In genomic region chr5:156119692-156120091, GRCh38 we compare ENCODE assay signal across 22 cellular contexts.
"Had no signal": no experiment of that assay in that cellular context is flagged by ENCODE, and none has a peak within 500 bp of the region (broad histone marks: within the 10 kb centered on the region; RNA-seq: fewer than 3 reads in every experiment).

No MANE protein-coding gene starts in this region.

- H3K27ac ChIP-seq: dorsolateral prefrontal cortex, epithelial cell of prostate, gastrocnemius medialis, lower lobe of right lung, neutrophil, parathyroid adenoma, right atrium auricular region, stomach, thyroid gland, vagina had no signal

- H3K27me3 ChIP-seq: gastrocnemius medialis, neutrophil, right atrium auricular region, stomach, thyroid gland, vagina had no signal

- H3K9me3 ChIP-seq: gastrocnemius medialis, lower lobe of right lung, neutrophil, right atrium auricular region, stomach, thyroid gland, vagina had no signal

- H2AFZ ChIP-seq: parathyroid adenoma had no signal

- H3K4me3 ChIP-seq: dorsolateral prefrontal cortex, gastrocnemius medialis, lower lobe of right lung, right atrium auricular region, smooth muscle cell, stomach, thyroid gland, vagina had no signal

- H3K36me3 ChIP-seq: gastrocnemius medialis, lower lobe of right lung, neutrophil, right atrium auricular region, stomach, thyroid gland, vagina had no signal

- DNase-seq: dorsolateral prefrontal cortex; effector CD4-positive, alpha-beta T cell; endodermal cell; foreskin fibroblast; gastrocnemius medialis; left ventricle myocardium superior; lower lobe of right lung; natural killer cell; stimulated activated CD4-positive, alpha-beta T cell treated with anti-CD3 and anti-CD28 coated beads, Interleukin-12 subunit alpha, Interleukin-12 subunit beta, amount 100 ng/mL, for 4 hours; stimulated activated CD4-positive, alpha-beta T cell treated with anti-CD3 and anti-CD28 coated beads, Interleukin-1b, Interleukin-23, amount 100 ng/mL, for 48 hours; stimulated activated CD4-positive, alpha-beta T cell treated with anti-CD3 and anti-CD28 coated beads, Interleukin-4, amount 100 ng/mL, for 1 hour; stimulated activated CD8-positive, alpha-beta memory T cell treated with anti-CD3 and anti-CD28 coated beads, Interleukin-4, amount 100 ng/mL, for 48 hours; stimulated activated naive CD4-positive, alpha-beta T cell treated with Interleukin-2 at 50 U/mL for 16 hours; stomach; thyroid gland; trophoblast cell had no signal

- H3K4me2 ChIP-seq: smooth muscle cell had no signal

- H3K9ac ChIP-seq: parathyroid adenoma had no signal
